ENCODE assay signal across 8 cellular contexts in the genomic region with DNA sequence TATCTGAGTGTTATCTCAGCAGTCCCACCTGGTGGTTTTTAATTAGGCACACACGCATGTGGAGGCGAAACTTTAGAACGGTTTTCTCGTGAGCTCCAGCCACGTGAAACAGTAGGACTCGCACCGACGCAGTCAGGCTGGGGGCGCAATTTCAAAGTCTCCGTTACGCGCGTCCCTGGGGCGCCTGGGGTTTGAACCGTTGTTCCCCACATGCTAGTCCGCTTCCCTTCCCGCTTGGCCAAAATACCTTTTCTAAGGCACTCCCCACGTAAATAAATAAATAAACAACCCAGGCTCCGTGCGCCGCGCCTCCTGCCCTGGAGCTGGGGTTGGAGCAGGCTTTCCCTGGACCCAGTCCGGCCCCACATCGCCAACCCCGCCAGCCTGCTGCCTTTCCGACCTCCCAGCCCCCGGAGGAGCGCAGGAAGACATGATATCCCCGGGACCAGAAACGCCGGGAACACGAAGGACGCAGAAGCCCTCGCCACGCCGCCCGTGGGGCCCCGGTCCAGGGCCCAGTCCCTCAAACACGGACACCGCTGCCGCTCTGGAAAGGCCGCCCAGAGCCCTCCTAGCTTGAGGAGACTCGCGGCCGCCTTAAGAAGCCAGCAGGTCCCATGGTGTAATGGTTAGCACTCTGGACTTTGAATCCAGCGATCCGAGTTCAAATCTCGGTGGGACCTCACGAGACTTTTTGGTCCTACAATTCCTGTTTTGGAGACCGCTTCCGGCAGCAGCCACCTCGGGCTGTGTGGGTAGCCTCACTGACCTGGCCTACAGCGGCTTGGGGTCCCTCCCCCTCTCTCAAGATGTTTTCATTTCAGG. TPM values are rescaled to one million over a fixed set of nuclear protein-coding genes. Genes with fewer than 3 reads are reported as not detected.
DNase-seq lines count a peak whose midpoint lies in the region; ATAC-seq and TF ChIP-seq lines count a peak whose summit lies in the region.

No MANE protein-coding gene starts in this region.

- ATAC-seq in HG02588 (IDR thresholded peaks at IDR 0.05; ENCODE audit: unreplicated experiment) (peak; percentile 38), omental fat pad (ENCODE audit: low FRiP score) (peak; percentile 88), thoracic aorta (ENCODE audit: insufficient number of reproducible peaks, low FRiP score, low read depth) (peak; percentile 88)

- no peaks in the 10 kb centered on the region for H3K36me3 ChIP-seq in GM06990 (ENCODE audit: control insufficient read depth, insufficient read depth, low read length)
- no peaks in the 10 kb centered on the region for H3K36me3 ChIP-seq in thoracic aorta

- H3K9me3 ChIP-seq in thoracic aorta = no peaks in the 10 kb centered on the region

- peak; percentile 87 for DNase-seq in GM06990 (ENCODE audit: extremely low read depth, insufficient read length)
- DNase-seq in NAMALWA (ENCODE audit: low spot score) = peak; percentile 94
- DNase-seq in SK-N-DZ (ENCODE audit: low spot score) = peak; percentile 92
- DNase-seq in activated naive CD4-positive, alpha-beta T cell treated with anti-CD3 and anti-CD28 coated beads, Interleukin-2, amount 50 U/mL, for 16 hours = peak; percentile 83
- peak; percentile 88 for DNase-seq in glomerular visceral epithelial cell (ENCODE audit: extremely low spot score)
- DNase-seq in omental fat pad (ENCODE audit: low spot score) = peak; percentile 98
- peak; percentile 69 for DNase-seq in thoracic aorta (ENCODE audit: low spot score)

- peak overlapping the region; percentile 75 for H3K4me3 ChIP-seq in GM06990 (replicated peaks; ENCODE audit: low read depth, low read length)
- H3K4me3 ChIP-seq in thoracic aorta = peak overlapping the region; percentile 89

- H3K27me3 ChIP-seq in GM06990 (replicated peaks; ENCODE audit: control insufficient read depth, insufficient read depth, low read length) (no peaks in the 10 kb centered on the region), thoracic aorta (replicated peaks; ENCODE audit: insufficient read depth) (no peaks in the 10 kb centered on the region)

- H3K4me1 ChIP-seq in thoracic aorta (ENCODE audit: control insufficient read depth in 1 of 2, low read depth in 2 of 2) = no peaks in the 10 kb centered on the region

- H3K27ac ChIP-seq in thoracic aorta = peak overlapping the region; percentile 93 to 99

- TF ChIP-seq CTCF in GM06990 (IDR thresholded peaks at IDR 0.05; ENCODE audit: insufficient read depth, low read length, poor library complexity, severe bottlenecking) (peak; percentile 48), omental fat pad (IDR thresholded peaks at IDR 0.05) (no peak), thoracic aorta (IDR thresholded peaks at IDR 0.05) (peak; percentile 16)

RNA-seq across cellular contexts. Expression of a gene that starts 18.2 kb away (rescaled TPM):
- polyA plus RNA-seq in SK-N-DZ (2014; cell fraction: cytosol; rRNA removed) = not detected in 2 replicates
- polyA plus RNA-seq in SK-N-DZ (2014; cell fraction: nucleus; rRNA removed) = not detected in 2 replicates
- total RNA-seq in omental fat pad (1 to 10 TPM in 3 of 4 donors, under 1 TPM in 1; 0.74 to 5.2 (median 2.9) TPM), thoracic aorta (1 to 10 TPM in 1 of 2 donors, not detected in 1; 3.1 TPM)

RNA-seq across cellular contexts. Expression of a gene that starts 18.4 kb away (rescaled TPM):
- polyA plus RNA-seq in SK-N-DZ (2014; cell fraction: cytosol; rRNA removed) = 0.12 TPM in 1 of 2 replicates, not detected in the other
- polyA plus RNA-seq in SK-N-DZ (2014; cell fraction: nucleus; rRNA removed) = not detected in 2 replicates
- total RNA-seq in omental fat pad = 1 to 10 TPM; 3.6 to 7.4 (median 5.4) TPM
- total RNA-seq in thoracic aorta = 10 to 100 TPM in 1 of 2 donors, 1 to 10 TPM in 1; 8.9 to 10.8 TPM

RNA-seq across cellular contexts. Expression of a gene that starts 38.5 kb away (rescaled TPM):
- polyA plus RNA-seq in SK-N-DZ (2014; cell fraction: cytosol; rRNA removed) = not detected in 2 replicates
- polyA plus RNA-seq in SK-N-DZ (2014; cell fraction: nucleus; rRNA removed) = 0.17 TPM in 1 of 2 replicates, not detected in the other
- total RNA-seq in omental fat pad (10 to 100 TPM in 1 of 4 donors, under 1 TPM in 2, not detected in 1; 0.60 to 11.2 (median 0.94) TPM), thoracic aorta (under 1 TPM in 1 of 2 donors, not detected in 1; 0.95 TPM)

RNA-seq across cellular contexts. Expression of a gene that starts 59.6 kb away (rescaled TPM):
- polyA plus RNA-seq in SK-N-DZ (2014; cell fraction: cytosol; rRNA removed) = not detected in 2 replicates
- not detected in 2 replicates for polyA plus RNA-seq in SK-N-DZ (2014; cell fraction: nucleus; rRNA removed)
- not detected for total RNA-seq in omental fat pad
- total RNA-seq in thoracic aorta = not detected

Comparison
In these comparisons a context has a peak if more than half of its experiments do, and no peak if none do; other contexts are left out.
1. Peak in every context shown above with its lines: DNase-seq, ATAC-seq, H3K4me3 ChIP-seq and H3K27ac ChIP-seq.
2. CTCF ChIP-seq: peak in GM06990 (single experiment) and thoracic aorta (single experiment); none in omental fat pad (0 of 3).
3. ATAC-seq: peak in every context shown above with its lines; median percentile 88 in omental fat pad; 88 in thoracic aorta; 38 in HG02588.